17 cellular contexts compared by ENCODE assay signal in genomic region chr10:127048630-127049029, GRCh38.
"Had no signal": no experiment of that assay in that cellular context is flagged by ENCODE, and none has a peak within 500 bp of the region (broad histone marks: within the 10 kb centered on the region; RNA-seq: fewer than 3 reads in every experiment).

No MANE protein-coding gene starts in this region.

- H3K4me3 ChIP-seq: coronary artery, esophagus muscularis mucosa, left ventricle myocardium inferior, neural progenitor cell, stomach, suprapubic skin, tibial nerve had no signal

- ATAC-seq: naive thymus-derived CD8-positive, alpha-beta T cell; stimulated activated memory B cell treated with anti-CD40 and anti-IgM and Interleukin-4, amounts not matched to agents 10 μg/mL and 1 μg/mL and 100 μg/mL, for 72 hours had no signal

- H3K9me3 ChIP-seq: esophagus muscularis mucosa, left ventricle myocardium inferior, stomach, suprapubic skin, tibial nerve had no signal

- H3K36me3 ChIP-seq: neural progenitor cell had no signal

- H3K27ac ChIP-seq: coronary artery, esophagus muscularis mucosa, left ventricle myocardium inferior, neural progenitor cell, stomach, suprapubic skin, tibial nerve had no signal

- H3K9ac ChIP-seq: neural progenitor cell had no signal

- H3K27me3 ChIP-seq: esophagus muscularis mucosa, neural progenitor cell, stomach, suprapubic skin, tibial nerve had no signal

- DNase-seq: activated CD4-positive, alpha-beta memory T cell treated with anti-CD3 and anti-CD28 coated beads for 36 hours; activated CD4-positive, alpha-beta T cell treated with anti-CD3 and anti-CD28 coated beads for 4 hours; activated CD4-positive, CD25-positive, alpha-beta regulatory T cell; activated naive CD4-positive, alpha-beta T cell treated with anti-CD3 and anti-CD28 coated beads for 36 hours; activated T-cell treated with anti-CD3 and anti-CD28 coated beads, Interleukin-2, amount 50 U/mL, for 48 hours; cerebellar nuclear complex; left ventricle myocardium inferior; naive thymus-derived CD8-positive, alpha-beta T cell; small intestine; stimulated activated CD4-positive, alpha-beta T cell treated with anti-CD3 and anti-CD28 coated beads, Interleukin-15, amount 100 ng/mL, for 24 hours; stomach had no signal

- H2AFZ ChIP-seq: neural progenitor cell had no signal

- H3K4me1 ChIP-seq: esophagus muscularis mucosa, left ventricle myocardium inferior, neural progenitor cell had no signal

- H3K4me2 ChIP-seq: neural progenitor cell had no signal
